ENCODE assay signal across 1 cellular context in genomic region chr22:19109198-19110063, GRCh38.
TF ChIP-seq lines count a peak whose summit lies in the region.

No MANE protein-coding gene starts in this region.

TF ChIP-seq in K562, 482 proteins besides CTCF, POLR2A, EP300 and RAD21 (continued from another document and continues in another):
- TF ChIP-seq SFPQ (IDR thresholded peaks at IDR 0.05; ENCODE audit: low read depth, low read length): no peak
- TF ChIP-seq KLF1 (tag; IDR thresholded peaks at IDR 0.05): 0 out of 2 replicates have a peak, but pooled peaks have one; percentile 77
- no peak for TF ChIP-seq ETV5 (CRISPR knock-in tag; IDR thresholded peaks at IDR 0.05; ENCODE audit: low read depth)
- no peak for TF ChIP-seq PTBP1 (IDR thresholded peaks at IDR 0.05; ENCODE audit: low read depth, low read length)
- no peak for TF ChIP-seq PURB (CRISPR knock-in tag; IDR thresholded peaks at IDR 0.05; ENCODE audit: low read depth)
- TF ChIP-seq ZNF395 (CRISPR knock-in tag; IDR thresholded peaks at IDR 0.05): peak; percentile 89; the same call in 1 of the 2 replicates
- no peak for TF ChIP-seq MCM2 (IDR thresholded peaks at IDR 0.05; ENCODE audit: low read depth)
- no peak for TF ChIP-seq ZNF717 (CRISPR knock-in tag; IDR thresholded peaks at IDR 0.05)
- peak; percentile 87 for TF ChIP-seq CREB3L1 (IDR thresholded peaks at IDR 0.05; ENCODE audit: borderline replicate concordance, low read depth)
- TF ChIP-seq ZNF232 (CRISPR knock-in tag; IDR thresholded peaks at IDR 0.05): no peak; the same call in 1 of the 2 replicates
- TF ChIP-seq BRF2 (IDR thresholded peaks at IDR 0.05; ENCODE audit: borderline replicate concordance, insufficient read depth, insufficient read length): no peak
- no peak for TF ChIP-seq MCM7 (IDR thresholded peaks at IDR 0.05)
- TF ChIP-seq DPF2 (IDR thresholded peaks at IDR 0.05): peak; percentile 100
- TF ChIP-seq ERF (CRISPR knock-in tag; IDR thresholded peaks at IDR 0.05): peak; percentile 35; the same call in 1 of the 2 replicates
- TF ChIP-seq KHSRP (IDR thresholded peaks at IDR 0.05): no peak
- peak; percentile 74 to 95; a peak in 3 of 4 replicates for TF ChIP-seq RCOR1 (IDR thresholded peaks at IDR 0.05; ENCODE audit: borderline replicate concordance in 1 of 2, low read depth in 2 of 2, low read length in 2 of 2)
- TF ChIP-seq ADNP (tag; IDR thresholded peaks at IDR 0.05): no peak; the same call in 1 of the 2 replicates
- peak; percentile 83 for TF ChIP-seq ELF2 (CRISPR knock-in tag; IDR thresholded peaks at IDR 0.05)
- TF ChIP-seq ZNF175 (CRISPR knock-in tag; IDR thresholded peaks at IDR 0.05; ENCODE audit: low read depth): peak; percentile 15; the same call in 1 of the 2 replicates
- no peak for TF ChIP-seq CGGBP1 (CRISPR knock-in tag; IDR thresholded peaks at IDR 0.05)
- 0 out of 2 replicates have a peak, but pooled peaks have one; percentile 6 for TF ChIP-seq MEF2A (IDR thresholded peaks at IDR 0.05; ENCODE audit: control insufficient read depth, low read depth, low read length)
- peak; percentile 61; the same call in 1 of the 2 replicates for TF ChIP-seq ZNF280B (CRISPR knock-in tag; IDR thresholded peaks at IDR 0.05)
- TF ChIP-seq THRB (CRISPR knock-in tag; conservative IDR thresholded peaks at IDR 0.05): no peak
- no peak for TF ChIP-seq ZNF408 (CRISPR knock-in tag; IDR thresholded peaks at IDR 0.05; ENCODE audit: low read depth)
- TF ChIP-seq BDP1 (IDR thresholded peaks at IDR 0.05; ENCODE audit: insufficient read depth, insufficient read length): no peak
- no peak for TF ChIP-seq ZNF407 (IDR thresholded peaks at IDR 0.05; ENCODE audit: low read depth)
- no peak for TF ChIP-seq ZNF143 (CRISPR knock-in tag; IDR thresholded peaks at IDR 0.05)
- TF ChIP-seq NFYB (IDR thresholded peaks at IDR 0.05; ENCODE audit: extremely low read depth, insufficient read length): no peak
- TF ChIP-seq ZBTB49 (CRISPR knock-in tag; IDR thresholded peaks at IDR 0.05; ENCODE audit: borderline replicate concordance): peak; percentile 22; the same call in 1 of the 2 replicates
- no peak for TF ChIP-seq PRPF4 (IDR thresholded peaks at IDR 0.05; ENCODE audit: insufficient read depth, low read depth, low read length, poor library complexity, severe bottlenecking)
- TF ChIP-seq ZBTB1 (CRISPR knock-in tag; IDR thresholded peaks at IDR 0.05; ENCODE audit: borderline replicate concordance, low read depth): no peak
- TF ChIP-seq RBBP5 (IDR thresholded peaks at IDR 0.05; ENCODE audit: borderline replicate concordance, insufficient read depth, low read length, poor library complexity, severe bottlenecking): peak; percentile 78
- TF ChIP-seq ZNF584 (CRISPR knock-in tag; IDR thresholded peaks at IDR 0.05; ENCODE audit: low read depth): peak; percentile 76; the same call in 1 of the 2 replicates
- no peak for TF ChIP-seq ATF1 (CRISPR knock-in tag; IDR thresholded peaks at IDR 0.05)
- TF ChIP-seq ATF1 (tag; IDR thresholded peaks at IDR 0.05): 0 out of 2 replicates have a peak, but pooled peaks have one; percentile 32
- TF ChIP-seq ZNF311 (CRISPR knock-in tag; IDR thresholded peaks at IDR 0.05): no peak
- no peak for TF ChIP-seq HMGXB4 (CRISPR knock-in tag; IDR thresholded peaks at IDR 0.05)
